ENCODE assay signal across 25 cellular contexts in genomic region chr4:622071-622995, GRCh38. TPM values are rescaled to one million over a fixed set of nuclear protein-coding genes. Genes with fewer than 3 reads are reported as not detected.
DNase-seq lines count a peak whose midpoint lies in the region; ATAC-seq, FAIRE-seq and TF ChIP-seq lines count a peak whose summit lies in the region.
"Had no signal": no experiment of that assay in that cellular context is flagged by ENCODE, and none has a peak within 500 bp of the region (broad histone marks: within the 10 kb centered on the region; RNA-seq: fewer than 3 reads in every experiment).

No MANE protein-coding gene starts in this region.

- no peak overlapping the region for H3K9ac ChIP-seq in kidney (ENCODE audit: low read length in 2 of 2)

- no peak overlapping the region for H3K4me3 ChIP-seq in kidney (ENCODE audit: low read length in 2 of 2)
- H3K4me3 ChIP-seq in aorta (ENCODE audit: low read length in 2 of 2), result no peak overlapping the region
- H3K4me3 ChIP-seq: left ventricle myocardium inferior, right atrium auricular region, tibial nerve had no signal

- peaks cover 0 to 4% of the 10 kb centered on the region in 2 donors for H3K4me1 ChIP-seq in kidney (ENCODE audit: control insufficient read depth in 1 of 2, insufficient read depth in 1 of 2, low read depth in 1 of 2, low read length in 2 of 2)
- H3K4me1 ChIP-seq in aorta (ENCODE audit: control insufficient read depth in 1 of 2, insufficient read depth in 2 of 2, low read length in 2 of 2), result no peaks in the 10 kb centered on the region
- H3K4me1 ChIP-seq: left ventricle myocardium inferior, right atrium auricular region, tibial nerve had no signal

- H3K27me3 ChIP-seq in aorta (ENCODE audit: control insufficient read depth in 1 of 2, insufficient read depth in 2 of 2, low read length in 1 of 2), result no peaks in the 10 kb centered on the region
- H3K27me3 ChIP-seq: right atrium auricular region, tibial nerve had no signal

- H3K27me3 Mint-ChIP-seq in activated naive CD4-positive, alpha-beta T cell treated with anti-CD3 and anti-CD28 coated beads, Interleukin-2, amount 50 U/mL, for 24 hours, result peaks cover 16% of the 10 kb centered on the region
- peaks cover 7% of the 10 kb centered on the region; the same call in 1 of the 2 replicates for H3K27me3 Mint-ChIP-seq in WTC11 (ENCODE audit: low read depth)
- H3K27me3 Mint-ChIP-seq: activated CD4-positive, alpha-beta T cell treated with anti-CD3 and anti-CD28 coated beads, Interleukin-2, amount 10 ng/mL, durations not matched to agents 7 days and 5 days had no signal

- POLR2A ChIA-PET in WTC11 (lab: Charles Lee), result interaction anchor here (0.9 kb wide), 1 partner anchor 42 kb away, joined by 3 read pairs; no protein-coding TSS in a partner anchor

- CTCF ChIA-PET in WTC11 (lab: Charles Lee), result interaction anchor here (1.2 to 1.4 kb wide), 2 partner anchors 19 to 42 kb away, joined by 3 to 5 read pairs; no protein-coding TSS in a partner anchor

- no peaks in the 10 kb centered on the region for H3K36me3 Mint-ChIP-seq in activated naive CD4-positive, alpha-beta T cell treated with anti-CD3 and anti-CD28 coated beads, Interleukin-2, amount 50 U/mL, for 24 hours
- no peaks in the 10 kb centered on the region for H3K36me3 Mint-ChIP-seq in activated naive CD4-positive, alpha-beta T cell treated with anti-CD3 and anti-CD28 coated beads, Interleukin-2, amount 50 U/mL, for 72 hours
- H3K36me3 Mint-ChIP-seq in WTC11, result no peaks in the 10 kb centered on the region
- H3K36me3 Mint-ChIP-seq: CD4-positive, CD25-positive, alpha-beta regulatory T cell had no signal

- WGBS in aorta, 2 donors, result 85 to 90% methylated on average over 22 of the region's 22 CpGs

- no peak for ATAC-seq in activated naive CD4-positive, alpha-beta T cell treated with anti-CD3 and anti-CD28 coated beads, Interleukin-2, amount 50 U/mL, for 72 hours
- no peak for ATAC-seq in WTC11
- ATAC-seq in aorta (ENCODE audit: low FRiP score), result no peak
- ATAC-seq in esophagus mucosa, result no peak
- no peak for ATAC-seq in GM21717 (IDR thresholded peaks at IDR 0.05; ENCODE audit: unreplicated experiment)
- ATAC-seq: stimulated activated naive B cell treated with anti-CD40 and anti-IgM and Interleukin-4, amounts not matched to agents 10 μg/mL and 1 μg/mL and 100 μg/mL, for 72 hours had no signal

- FAIRE-seq in kidney (lab: Jason Lieb, UNC), result no peak
- FAIRE-seq: colon, endothelial cell of umbilical vein, RCC 7860 had no signal

- H3K27ac Mint-ChIP-seq in activated naive CD4-positive, alpha-beta T cell treated with anti-CD3 and anti-CD28 coated beads, Interleukin-2, amount 50 U/mL, for 24 hours, result peak overlapping the region; percentile 12
- no peak overlapping the region for H3K27ac Mint-ChIP-seq in activated naive CD4-positive, alpha-beta T cell treated with anti-CD3 and anti-CD28 coated beads, Interleukin-2, amount 50 U/mL, for 72 hours
- peak overlapping the region; percentile 51; the same call in 1 of the 2 replicates for H3K27ac Mint-ChIP-seq in WTC11
- H3K27ac Mint-ChIP-seq: activated CD4-positive, alpha-beta T cell treated with anti-CD3 and anti-CD28 coated beads, Interleukin-2, amount 10 ng/mL, durations not matched to agents 7 days and 5 days; activated naive CD4-positive, alpha-beta T cell treated with anti-CD3 and anti-CD28 coated beads for 36 hours; CD4-positive, CD25-positive, alpha-beta regulatory T cell; HFFc6; stimulated activated naive B cell treated with anti-CD40 and anti-IgM and Interleukin-4, amounts not matched to agents 10 μg/mL and 1 μg/mL and 100 μg/mL, for 72 hours had no signal

- intact Hi-C loops in kidney (cut with DNase I), result no loop called here
- intact Hi-C loops in aorta (cut with DNase I), result no loop called here

- H3K9me3 Mint-ChIP-seq in activated naive CD4-positive, alpha-beta T cell treated with anti-CD3 and anti-CD28 coated beads, Interleukin-2, amount 50 U/mL, for 24 hours, result no peaks in the 10 kb centered on the region
- no peaks in the 10 kb centered on the region for H3K9me3 Mint-ChIP-seq in activated naive CD4-positive, alpha-beta T cell treated with anti-CD3 and anti-CD28 coated beads, Interleukin-2, amount 50 U/mL, for 72 hours
- H3K9me3 Mint-ChIP-seq in WTC11, result no peaks in the 10 kb centered on the region
- H3K9me3 Mint-ChIP-seq: activated naive CD4-positive, alpha-beta T cell treated with anti-CD3 and anti-CD28 coated beads for 36 hours had no signal

- H3K4me1 Mint-ChIP-seq in activated naive CD4-positive, alpha-beta T cell treated with anti-CD3 and anti-CD28 coated beads, Interleukin-2, amount 50 U/mL, for 24 hours, result no peaks in the 10 kb centered on the region
- peaks cover 10% of the 10 kb centered on the region for H3K4me1 Mint-ChIP-seq in WTC11
- H3K4me1 Mint-ChIP-seq: activated CD4-positive, alpha-beta T cell treated with anti-CD3 and anti-CD28 coated beads, Interleukin-2, amount 10 ng/mL, durations not matched to agents 7 days and 5 days; CD4-positive, CD25-positive, alpha-beta regulatory T cell; stimulated activated naive B cell treated with anti-CD40 and anti-IgM and Interleukin-4, amounts not matched to agents 10 μg/mL and 1 μg/mL and 100 μg/mL, for 72 hours had no signal

- no peaks in the 10 kb centered on the region for H3K36me3 ChIP-seq in kidney (ENCODE audit: control insufficient read depth in 1 of 2, insufficient read depth in 2 of 2, low read length in 2 of 2)
- no peaks in the 10 kb centered on the region for H3K36me3 ChIP-seq in aorta (ENCODE audit: control insufficient read depth in 1 of 2, insufficient read depth in 2 of 2, low read length in 1 of 2)
- H3K36me3 ChIP-seq: left ventricle myocardium inferior, right atrium auricular region, tibial nerve had no signal

- TF ChIP-seq CTCF in WTC11 (IDR thresholded peaks at IDR 0.05) (no peak), kidney (IDR thresholded peaks at IDR 0.05; ENCODE audit: borderline replicate concordance, extremely low read depth, insufficient read depth) (no peak)

- no peak overlapping the region for H3K4me3 Mint-ChIP-seq in activated naive CD4-positive, alpha-beta T cell treated with anti-CD3 and anti-CD28 coated beads, Interleukin-2, amount 50 U/mL, for 24 hours
- no peak overlapping the region for H3K4me3 Mint-ChIP-seq in WTC11
- H3K4me3 Mint-ChIP-seq: activated CD4-positive, alpha-beta T cell treated with anti-CD3 and anti-CD28 coated beads, Interleukin-2, amount 10 ng/mL, durations not matched to agents 7 days and 5 days; activated naive CD4-positive, alpha-beta T cell treated with anti-CD3 and anti-CD28 coated beads for 36 hours; CD4-positive, CD25-positive, alpha-beta regulatory T cell; HFFc6; stimulated activated naive B cell treated with anti-CD40 and anti-IgM and Interleukin-4, amounts not matched to agents 10 μg/mL and 1 μg/mL and 100 μg/mL, for 72 hours had no signal

- DNase-seq in activated naive CD4-positive, alpha-beta T cell treated with anti-CD3 and anti-CD28 coated beads, Interleukin-2, amount 50 U/mL, for 72 hours (ENCODE audit: low spot score in 2 of 2), result no peak
- no peak for DNase-seq in WTC11 (ENCODE audit: low spot score)
- DNase-seq in kidney, result peak; percentile 43
- peak; percentile 29 to 30 for DNase-seq in aorta
- no peak for DNase-seq in HK-2 (ENCODE audit: unreplicated experiment)
- DNase-seq: ACHN; activated CD4-positive, alpha-beta T cell treated with anti-CD3 and anti-CD28 coated beads, Interleukin-2, amount 10 ng/mL, durations not matched to agents 7 days and 5 days; activated CD8-positive, alpha-beta memory T cell treated with anti-CD3 and anti-CD28 coated beads, Interleukin-2, amount 50 U/mL, for 4 hours; activated naive CD4-positive, alpha-beta T cell treated with anti-CD3 and anti-CD28 coated beads for 36 hours; CD4-positive, CD25-positive, alpha-beta regulatory T cell; DND-41; HFFc6; left ventricle myocardium inferior; NCI-H2227 treated with DMSO at 0.1 percent for 48 hours; stimulated activated naive B cell treated with anti-CD40 and anti-IgM and Interleukin-4, amounts not matched to agents 10 μg/mL and 1 μg/mL and 100 μg/mL, for 72 hours had no signal

- H3K27ac ChIP-seq in kidney (ENCODE audit: low read depth in 2 of 2, low read length in 2 of 2) (no peak overlapping the region), aorta (ENCODE audit: low read depth in 1 of 2, low read length in 2 of 2) (no peak overlapping the region)
- H3K27ac ChIP-seq: left ventricle myocardium inferior, right atrium auricular region, tibial nerve had no signal

- H3K9me3 ChIP-seq in kidney (ENCODE audit: control insufficient read depth in 1 of 2, low read length in 2 of 2) (no peaks in the 10 kb centered on the region), aorta (ENCODE audit: control insufficient read depth, low read length) (peaks cover 2% of the 10 kb centered on the region)
- H3K9me3 ChIP-seq: left ventricle myocardium inferior, right atrium auricular region, tibial nerve had no signal

RNA-seq across cellular contexts. Expression of gene PDE6B, which starts 3.0 kb away (rescaled TPM):
- 10 to 100 TPM in 1 of 2 donors, 1 to 10 TPM in 1; 8.4 to 16.6 TPM for total RNA-seq in activated naive CD4-positive, alpha-beta T cell treated with anti-CD3 and anti-CD28 coated beads, Interleukin-2, amount 50 U/mL, for 72 hours
- 7.1 to 13.1 TPM (median 13.0 TPM) in 3 replicates for total RNA-seq in WTC11 (2021)
- total RNA-seq in kidney, result 10.7 TPM
- polyA plus RNA-seq in kidney (ENCODE audit: insufficient read depth, low read depth, low replicate concordance), result 10.8 TPM
- 1 to 10 TPM; 1.9 to 2.4 TPM for total RNA-seq in aorta
- 1 to 10 TPM; 1.1 to 4.0 TPM for polyA plus RNA-seq in aorta
- 0.88 TPM for total RNA-seq in esophagus mucosa
- total RNA-seq: HFFc6, HT-29 had no signal

RNA-seq across cellular contexts. Expression of gene TMEM271, which starts 46.2 kb away (rescaled TPM):
- total RNA-seq in activated naive CD4-positive, alpha-beta T cell treated with anti-CD3 and anti-CD28 coated beads, Interleukin-2, amount 50 U/mL, for 72 hours, result not detected
- 0.14 to 0.31 TPM (median 0.16 TPM) in 3 replicates for total RNA-seq in WTC11 (2021)
- total RNA-seq in kidney, result not detected
- polyA plus RNA-seq in kidney (ENCODE audit: insufficient read depth, low read depth, low replicate concordance), result not detected
- total RNA-seq in aorta, result not detected
- polyA plus RNA-seq in aorta, result not detected
- total RNA-seq in esophagus mucosa, result not detected
- total RNA-seq: activated CD4-positive, alpha-beta T cell treated with anti-CD3 and anti-CD28 coated beads, Interleukin-2, amount 10 ng/mL, durations not matched to agents 7 days and 5 days; activated naive CD4-positive, alpha-beta T cell treated with anti-CD3 and anti-CD28 coated beads for 36 hours; CD4-positive, CD25-positive, alpha-beta regulatory T cell; endothelial cell of umbilical vein; HFFc6; HT-29; left ventricle myocardium inferior; mucosa of gallbladder; right atrium auricular region; tibial nerve had no signal
- polyA plus RNA-seq: CD4-positive, CD25-positive, alpha-beta regulatory T cell; endothelial cell of umbilical vein had no signal

RNA-seq across cellular contexts. Expression of gene ATP5ME, which starts 51.7 kb away (rescaled TPM):
- total RNA-seq in activated naive CD4-positive, alpha-beta T cell treated with anti-CD3 and anti-CD28 coated beads, Interleukin-2, amount 50 U/mL, for 72 hours, result 100 to 1,000 TPM; 131 to 221 TPM
- 458 to 478 TPM (median 468 TPM) in 3 replicates for total RNA-seq in WTC11 (2021)
- 248 TPM for total RNA-seq in kidney
- polyA plus RNA-seq in kidney (ENCODE audit: insufficient read depth, low read depth, low replicate concordance), result 1,928 TPM
- 100 to 1,000 TPM; 152 to 162 TPM for total RNA-seq in aorta
- 100 to 1,000 TPM; 492 to 599 TPM for polyA plus RNA-seq in aorta
- 344 TPM for total RNA-seq in esophagus mucosa

RNA-seq across cellular contexts. Expression of gene MYL5, which starts 52.0 kb away (rescaled TPM):
- total RNA-seq in activated naive CD4-positive, alpha-beta T cell treated with anti-CD3 and anti-CD28 coated beads, Interleukin-2, amount 50 U/mL, for 72 hours, result 10 to 100 TPM in 1 of 2 donors, 1 to 10 TPM in 1; 7.4 to 21.8 TPM
- total RNA-seq in WTC11 (2021), result 12.1 to 22.2 TPM (median 14.8 TPM) in 3 replicates
- 17.9 TPM for total RNA-seq in kidney
- polyA plus RNA-seq in kidney (ENCODE audit: insufficient read depth, low read depth, low replicate concordance), result 29.6 TPM
- 10 to 100 TPM in 1 of 2 donors, 1 to 10 TPM in 1; 5.7 to 11.5 TPM for total RNA-seq in aorta
- 10 to 100 TPM; 15.4 to 19.8 TPM for polyA plus RNA-seq in aorta
- 22.2 TPM for total RNA-seq in esophagus mucosa

Comparison
In these comparisons a context has a peak if more than half of its experiments do, and no peak if none do; other contexts are left out.
1. H3K27ac Mint-ChIP-seq: peak in activated naive CD4-positive, alpha-beta T cell treated with anti-CD3 and anti-CD28 coated beads, Interleukin-2, amount 50 U/mL, for 24 hours (single experiment) and WTC11 (single experiment); none in activated naive CD4-positive, alpha-beta T cell treated with anti-CD3 and anti-CD28 coated beads, Interleukin-2, amount 50 U/mL, for 72 hours (0 of 2).
2. DNase-seq: peak in kidney (single experiment) and aorta (2 of 2); none in activated naive CD4-positive, alpha-beta T cell treated with anti-CD3 and anti-CD28 coated beads, Interleukin-2, amount 50 U/mL, for 72 hours (0 of 2), WTC11 (single experiment) and HK-2 (single experiment).